ENCODE assay signal across 18 cellular contexts in the genomic region with DNA sequence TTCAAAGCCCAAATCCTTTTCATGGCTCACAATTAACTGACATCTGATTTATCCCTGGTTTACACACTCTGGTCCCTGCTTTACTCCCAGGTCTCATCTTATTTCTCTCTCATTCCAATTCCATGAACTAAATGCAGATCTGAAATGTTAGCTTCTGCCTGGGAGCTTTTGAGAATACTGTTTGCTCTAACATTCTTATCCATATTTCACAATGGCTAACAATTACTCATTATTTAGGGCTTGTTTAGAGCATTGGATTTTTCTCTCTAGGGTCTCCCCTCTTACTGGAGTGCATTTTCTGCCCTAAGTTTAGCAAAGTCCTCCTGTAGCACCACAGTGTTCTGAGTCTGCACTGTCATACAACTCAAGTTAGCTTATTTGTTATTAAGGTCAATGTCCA.
A peak's percentile ranks its signal among the peaks of the same experiment; 100 is the strongest.
DNase-seq lines count a peak whose midpoint lies in the region; ATAC-seq and TF ChIP-seq lines count a peak whose summit lies in the region.
"Had no signal": no experiment of that assay in that cellular context is flagged by ENCODE, and none has a peak within 500 bp of the region (broad histone marks: within the 10 kb centered on the region; RNA-seq: fewer than 3 reads in every experiment).

No MANE protein-coding gene starts in this region.

- H3K4me1 Mint-ChIP-seq in neural progenitor cell = no peaks in the 10 kb centered on the region
- H3K4me1 Mint-ChIP-seq: CD4-positive, alpha-beta memory T cell had no signal

- H3K9ac ChIP-seq in IMR-90 (ENCODE audit: low read depth, low read length) = no peak overlapping the region
- no peak overlapping the region for H3K9ac ChIP-seq in adipocyte (ENCODE audit: low read length)
- H3K9ac ChIP-seq in neural progenitor cell = no peak overlapping the region

- no peaks in the 10 kb centered on the region for H3K9me3 Mint-ChIP-seq in neural progenitor cell

- no peak overlapping the region for H3K4me3 ChIP-seq in IMR-90 (ENCODE audit: insufficient read depth, low read depth, low read length)
- H3K4me3 ChIP-seq in adipocyte (ENCODE audit: low read length) = no peak overlapping the region
- H3K4me3 ChIP-seq in neural progenitor cell = no peak overlapping the region
- H3K4me3 ChIP-seq: A549 had no signal

- H2BK20ac ChIP-seq in IMR-90 (ENCODE audit: low read depth, low read length) = no peak overlapping the region

- no TSS peak for BruUV-seq in IMR-90 (replicated peaks; lab: Mats Ljungman, UMichigan)

- CTCF ChIA-PET in IMR-90 (lab: Yijun Ruan, JAX) = interaction anchor here (0.5 kb wide), 1 partner anchor 197 kb away, joined by 3 read pairs; no protein-coding TSS in a partner anchor

- H3K18ac ChIP-seq in IMR-90 (ENCODE audit: low read depth, low read length) = no peak overlapping the region

- H3K36me3 Mint-ChIP-seq in neural progenitor cell = no peaks in the 10 kb centered on the region
- H3K36me3 Mint-ChIP-seq: CD4-positive, alpha-beta memory T cell had no signal

- no peaks in the 10 kb centered on the region for H3F3A ChIP-seq in neural progenitor cell (ENCODE audit: low read depth)

- H3K4me1 ChIP-seq in IMR-90 (ENCODE audit: control insufficient read depth, insufficient read depth, low read length) (no peaks in the 10 kb centered on the region), adipocyte (ENCODE audit: control insufficient read depth, insufficient read depth, low read length) (no peaks in the 10 kb centered on the region), neural progenitor cell (no peaks in the 10 kb centered on the region)
- H3K4me1 ChIP-seq: A549 had no signal

- no peak overlapping the region; the same call in 1 of the 2 replicates for H3K14ac ChIP-seq in IMR-90 (replicated peaks; ENCODE audit: low read depth, low read length)

- no peak for TF ChIP-seq RAD21 in IMR-90 (IDR thresholded peaks at IDR 0.05; ENCODE audit: low read length)

- dilution Hi-C loops in IMR-90 (cut with HindIII; ENCODE audit: low sequenced_read_pairs, unreplicated experiment) = no loop called here

- H3K79me2 ChIP-seq in neural progenitor cell (ENCODE audit: low read depth) = no peaks in the 10 kb centered on the region

- H3K23ac ChIP-seq in IMR-90 (ENCODE audit: low read depth, low read length) = no peak overlapping the region

- H3K9me3 ChIP-seq in IMR-90 (ENCODE audit: control insufficient read depth, insufficient read depth, low read length) (no peaks in the 10 kb centered on the region), adipocyte (ENCODE audit: control insufficient read depth, low read length) (no peaks in the 10 kb centered on the region), neural progenitor cell (ENCODE audit: low read depth) (no peaks in the 10 kb centered on the region)
- H3K9me3 ChIP-seq: A549 had no signal

- no peaks in the 10 kb centered on the region for H4K20me1 ChIP-seq in IMR-90 (ENCODE audit: insufficient read depth, low read length)
- H4K20me1 ChIP-seq in neural progenitor cell (ENCODE audit: low read depth) = no peaks in the 10 kb centered on the region

- no peak overlapping the region for H2AK9ac ChIP-seq in IMR-90 (replicated peaks; ENCODE audit: low read depth, low read length, poor library complexity)

- TF ChIP-seq POLR2A in IMR-90 (IDR thresholded peaks at IDR 0.05; ENCODE audit: low read depth, low read length) = no peak
- no peak for TF ChIP-seq POLR2A in erythroblast (IDR thresholded peaks at IDR 0.05; ENCODE audit: low read length)

- no peak overlapping the region for H3K27ac Mint-ChIP-seq in neural progenitor cell
- H3K27ac Mint-ChIP-seq: CD4-positive, alpha-beta memory T cell had no signal

- intact Hi-C loops in IMR-90 (cut with micrococcal nuclease) = no loop called here

- H3K27me3 Mint-ChIP-seq in neural progenitor cell (ENCODE audit: insufficient read depth, low read depth) = no peaks in the 10 kb centered on the region
- H3K27me3 Mint-ChIP-seq: CD4-positive, alpha-beta memory T cell had no signal

- H3K4me3 Mint-ChIP-seq in neural progenitor cell = no peak overlapping the region
- H3K4me3 Mint-ChIP-seq: CD4-positive, alpha-beta memory T cell had no signal

- H2AFZ ChIP-seq in IMR-90 (replicated peaks; ENCODE audit: low read length, poor library complexity) (no peak overlapping the region), neural progenitor cell (replicated peaks) (peak overlapping the region; percentile 19)

- in situ Hi-C loops in IMR-90 (cut with MboI; ENCODE audit: low sequenced_read_pairs) = loop anchor here (25.0 kb wide), 1 partner anchor 791 kb away; no protein-coding TSS in a partner anchor

- H2BK15ac ChIP-seq in IMR-90 (ENCODE audit: low read depth, low read length) = no peak overlapping the region

- no peak overlapping the region for H3K27ac ChIP-seq in IMR-90 (ENCODE audit: insufficient read depth, low read length)
- no peak overlapping the region for H3K27ac ChIP-seq in neural progenitor cell
- H3K27ac ChIP-seq: A549 had no signal

- H2BK120ac ChIP-seq in IMR-90 (ENCODE audit: low read depth, low read length) = no peak overlapping the region

- no peaks in the 10 kb centered on the region for H3K36me3 ChIP-seq in IMR-90 (ENCODE audit: control insufficient read depth, insufficient read depth, low read length)
- no peaks in the 10 kb centered on the region for H3K36me3 ChIP-seq in adipocyte (ENCODE audit: control insufficient read depth, insufficient read depth, low read length, severe bottlenecking)
- no peaks in the 10 kb centered on the region for H3K36me3 ChIP-seq in neural progenitor cell

- peak; percentile 56 for ATAC-seq in IMR-90 (ENCODE audit: low read depth)
- ATAC-seq: A549 had no signal

- H3K4me2 ChIP-seq in IMR-90 (ENCODE audit: low read depth, low read length) (no peak overlapping the region), neural progenitor cell (no peak overlapping the region)
- H3K4me2 ChIP-seq: A549 had no signal

- H3K27me3 ChIP-seq in IMR-90 (ENCODE audit: control insufficient read depth, insufficient read depth, low read length) = no peaks in the 10 kb centered on the region
- H3K27me3 ChIP-seq in adipocyte (replicated peaks; ENCODE audit: control insufficient read depth, insufficient read depth, low read length) = no peaks in the 10 kb centered on the region
- H3K27me3 ChIP-seq in neural progenitor cell = no peaks in the 10 kb centered on the region

- H3K9me1 ChIP-seq in IMR-90 (ENCODE audit: insufficient read depth, low read length) = no peaks in the 10 kb centered on the region

- no peak overlapping the region for H4K8ac ChIP-seq in IMR-90 (ENCODE audit: low read depth in 2 of 2, low read length in 2 of 2)

- no peak overlapping the region for H3K56ac ChIP-seq in IMR-90 (ENCODE audit: extremely low read depth, insufficient read depth, low read length)

- no peak overlapping the region for H3K4ac ChIP-seq in IMR-90 (ENCODE audit: low read depth, low read length)

- H2AK5ac ChIP-seq in IMR-90 (ENCODE audit: low read depth, low read length) = no peak overlapping the region

- no peak overlapping the region for H4K5ac ChIP-seq in IMR-90 (ENCODE audit: low read depth, low read length)

- DNase-seq in IMR-90 (peak; percentile 12), adipocyte (ENCODE audit: low read depth) (peak; percentile 57), neural progenitor cell (ENCODE audit: low spot score) (no peak), NCI-H526 treated with DMSO at 0.1 percent for 48 hours (lab: John Stamatoyannopoulos, UW) (no peak), erythroblast (lab: John Stamatoyannopoulos, UW) (no peak), islet precursor cell (no peak)
- DNase-seq in NK-92 treated with Interleukin-12 subunit alpha and Interleukin-12 subunit beta, amount 100 ng/mL, for 24 hours (lab: John Stamatoyannopoulos, UW) = no peak
- DNase-seq: 8988T; ACHN; C1 segment of cervical spinal cord; Calu3; CD4-positive, alpha-beta memory T cell; COR-L47; DND-41; GOT3; H7; HCEC 1CT had no signal

- TF ChIP-seq CTCF in IMR-90 (conservative IDR thresholded peaks at IDR 0.05; ENCODE audit: low read depth, low read length) (no peak), neural progenitor cell (IDR thresholded peaks at IDR 0.05) (no peak)

- POLR2A ChIA-PET in IMR-90 (lab: Charles Lee; ENCODE audit: unreplicated experiment) = no interaction called here

- no peak overlapping the region for H2BK5ac ChIP-seq in IMR-90 (ENCODE audit: low read depth, low read length, poor library complexity, severe bottlenecking)

- no peak overlapping the region for H4K91ac ChIP-seq in IMR-90 (ENCODE audit: insufficient read depth, low read depth, low read length)

- H3K79me1 ChIP-seq in IMR-90 (ENCODE audit: low read depth in 1 of 2, low read length in 2 of 2) = no peaks in the 10 kb centered on the region

TF ChIP-seq in IMR-90, 13 proteins besides CTCF, POLR2A, EP300 and RAD21:
- TF ChIP-seq CHD1 (IDR thresholded peaks at IDR 0.05; ENCODE audit: low read depth, low read length) = no peak
- TF ChIP-seq SMC3 (IDR thresholded peaks at IDR 0.05; ENCODE audit: low read depth, low read length) = no peak
- no peak for TF ChIP-seq MAZ (IDR thresholded peaks at IDR 0.05; ENCODE audit: borderline replicate concordance, low read depth, low read length)
- no peak for TF ChIP-seq MAFK (IDR thresholded peaks at IDR 0.05; ENCODE audit: low read depth, low read length)
- TF ChIP-seq BHLHE40 (IDR thresholded peaks at IDR 0.05; ENCODE audit: low read depth, low read length) = no peak
- TF ChIP-seq CEBPB (IDR thresholded peaks at IDR 0.05; ENCODE audit: low read depth, low read length) = no peak
- no peak for TF ChIP-seq MXI1 (IDR thresholded peaks at IDR 0.05; ENCODE audit: borderline replicate concordance, low read depth, low read length)

Comparison
In these comparisons a context has a peak if more than half of its experiments do, and no peak if none do; other contexts are left out.
1. DNase-seq: peak in IMR-90 (single experiment) and adipocyte (single experiment); none in neural progenitor cell (single experiment), NCI-H526 treated with DMSO at 0.1 percent for 48 hours (single experiment), erythroblast (0 of 2), islet precursor cell (single experiment) and NK-92 treated with Interleukin-12 subunit alpha and Interleukin-12 subunit beta, amount 100 ng/mL, for 24 hours (single experiment).